12 cellular contexts compared by ENCODE assay signal in the genomic region with DNA sequence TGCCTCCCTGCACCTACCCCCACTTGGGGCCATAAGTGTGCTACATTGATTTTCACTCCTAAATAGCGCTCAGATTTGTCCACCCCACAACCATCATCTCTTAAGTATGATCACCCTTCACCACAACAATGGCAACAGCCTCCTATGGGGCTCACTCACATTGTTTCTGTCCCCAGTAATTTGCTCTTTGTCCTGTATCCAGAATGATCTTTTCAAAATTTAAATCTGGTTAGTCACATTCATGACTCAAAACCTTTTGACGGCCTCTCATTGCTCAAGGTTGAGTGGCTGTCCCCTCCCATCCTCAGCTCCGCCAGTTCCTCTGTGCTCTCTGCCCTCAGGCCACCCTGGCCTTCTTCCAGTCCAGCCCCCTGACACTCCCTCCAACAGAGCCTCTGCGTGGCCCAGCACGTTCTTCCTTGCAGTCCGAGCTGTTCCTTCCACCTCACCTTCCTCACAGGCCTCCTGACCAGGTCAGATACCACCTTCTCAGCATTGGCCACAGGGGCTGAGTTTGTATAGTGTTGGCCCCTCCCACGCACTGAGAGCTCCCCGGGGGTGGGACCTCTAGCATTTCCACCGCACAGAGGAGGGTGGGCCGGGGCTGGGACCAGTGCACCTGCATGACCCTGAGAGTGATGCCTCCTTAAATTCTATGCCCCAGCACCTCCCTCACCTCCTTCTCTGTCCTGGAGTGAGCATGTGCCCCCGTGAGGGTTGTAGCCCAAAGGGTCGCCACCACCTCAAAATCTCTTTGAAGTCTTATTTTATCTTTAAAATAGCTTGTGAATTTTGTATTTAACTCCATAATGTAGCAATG. TPM values are rescaled to one million over a fixed set of nuclear protein-coding genes. Genes with fewer than 3 reads are reported as not detected.
DNase-seq lines count a peak whose midpoint lies in the region; ATAC-seq and TF ChIP-seq lines count a peak whose summit lies in the region.
"Had no signal": no experiment of that assay in that cellular context is flagged by ENCODE, and none has a peak within 500 bp of the region (broad histone marks: within the 10 kb centered on the region; RNA-seq: fewer than 3 reads in every experiment).

No MANE protein-coding gene starts in this region.

- CTCF ChIA-PET in Caco-2 (lab: Charles Lee), result interaction anchor here (0.5 kb wide), 1 partner anchor 370 kb away, joined by 3 read pairs; no protein-coding TSS in a partner anchor

- H3K4me3 ChIP-seq in Caco-2 (ENCODE audit: low read depth, low read length), result no peak overlapping the region
- no peak overlapping the region for H3K4me3 ChIP-seq in MG63

- H3K27me3 ChIP-seq in Caco-2 (replicated peaks; ENCODE audit: control insufficient read depth, insufficient read depth, low read length) (no peaks in the 10 kb centered on the region), MG63 (no peaks in the 10 kb centered on the region)

- H3K9me3 ChIP-seq in Caco-2, result no peaks in the 10 kb centered on the region
- H3K9me3 ChIP-seq in MG63, result no peaks in the 10 kb centered on the region

- H3K4me3 Mint-ChIP-seq in Caco-2 (ENCODE audit: unreplicated experiment), result no peak overlapping the region
- peak overlapping the region; percentile 37 to 62 (median 46) for H3K4me3 Mint-ChIP-seq in nephron

- BruUV-seq in Caco-2 (replicated peaks; lab: Mats Ljungman, UMichigan), result no TSS peak

- H3K27me3 Mint-ChIP-seq in Caco-2 (ENCODE audit: insufficient read depth, unreplicated experiment), result no peaks in the 10 kb centered on the region
- peaks cover 41% of the 10 kb centered on the region for H3K27me3 Mint-ChIP-seq in nephron (ENCODE audit: low read depth)

- H3K36me3 ChIP-seq in Caco-2 (ENCODE audit: control insufficient read depth, insufficient read depth, low read length), result no peaks in the 10 kb centered on the region
- H3K36me3 ChIP-seq in MG63, result no peaks in the 10 kb centered on the region

- no peak for TF ChIP-seq CTCF in Caco-2 (IDR thresholded peaks at IDR 0.05; ENCODE audit: insufficient read depth in 1 of 2, low read depth in 1 of 2, low read length in 1 of 2, severe bottlenecking in 1 of 2, unreplicated experiment in 1 of 2)
- TF ChIP-seq CTCF in nephron (IDR thresholded peaks at IDR 0.05; ENCODE audit: unreplicated experiment in 3 of 3), result no peak
- TF ChIP-seq CTCF in GM13976 (IDR thresholded peaks at IDR 0.05; ENCODE audit: borderline replicate concordance, control extremely low read depth, extremely low read depth, insufficient read depth, missing control alignments), result no peak

- peak; percentile 22 to 59 for DNase-seq in Caco-2
- DNase-seq in MG63, result peak; percentile 65
- peak; percentile 74 for DNase-seq in dedifferentiated amniotic fluid mesenchymal stem cell (ENCODE audit: extremely low spot score)
- no peak for DNase-seq in GM13976 (ENCODE audit: low spot score)
- DNase-seq in NCI-H1694 treated with DMSO at 0.1 percent for 48 hours (lab: John Stamatoyannopoulos, UW), result no peak
- DNase-seq: activated T-cell treated with anti-CD3 and anti-CD28 coated beads, Interleukin-2, amount 50 U/mL, for 1 hour; effector CD4-positive, alpha-beta T cell; NCI-H2171 treated with DMSO at 0.1 percent for 48 hours had no signal

- H3K9me3 Mint-ChIP-seq in Caco-2 (ENCODE audit: unreplicated experiment) (no peaks in the 10 kb centered on the region), nephron (no peaks in the 10 kb centered on the region)

- H3K27ac Mint-ChIP-seq in Caco-2 (ENCODE audit: unreplicated experiment) (no peak overlapping the region), nephron (no peak overlapping the region)
- H3K27ac Mint-ChIP-seq: mesothelial cell of epicardium had no signal

- in situ Hi-C loops in GM13976 (cut with MboI; ENCODE audit: low sequenced_read_pairs, unreplicated experiment), result no loop called here

- H3K36me3 Mint-ChIP-seq in Caco-2 (ENCODE audit: insufficient read depth, unreplicated experiment) (no peaks in the 10 kb centered on the region), nephron (ENCODE audit: low read depth) (no peaks in the 10 kb centered on the region)
- H3K36me3 Mint-ChIP-seq: mesothelial cell of epicardium had no signal

- H3K4me1 Mint-ChIP-seq in Caco-2 (ENCODE audit: low read depth, unreplicated experiment) (peaks cover 7% of the 10 kb centered on the region), nephron (no peaks in the 10 kb centered on the region)

- intact Hi-C loops in Caco-2 (cut with micrococcal nuclease; ENCODE audit: unreplicated experiment), result loop anchor here (5.0 kb wide), 1 partner anchor 45 kb away; no protein-coding TSS in a partner anchor

- POLR2A ChIA-PET in Caco-2 (lab: Charles Lee), result no interaction called here

- H3K4me1 ChIP-seq in Caco-2, result 0 out of 2 replicates have a peak, but pooled peaks cover 2% of the 10 kb centered on the region

- no peak for ATAC-seq in HG02798 (IDR thresholded peaks at IDR 0.05; ENCODE audit: poor library complexity, unreplicated experiment)
- no peak for ATAC-seq in GM21529 (IDR thresholded peaks at IDR 0.05; ENCODE audit: unreplicated experiment)

RNA-seq across cellular contexts. Expression of a gene that starts 2.4 kb away (rescaled TPM):
- 0.14 and 0.18 TPM in 2 replicates for total RNA-seq in Caco-2 (2022)
- total RNA-seq in MG63 (2014; rRNA removed; shearing (Covaris generic); ENCODE audit: low replicate concordance), result 0.16 TPM in 1 of 2 replicates, not detected in the other

Comparison
In these comparisons a context has a peak if more than half of its experiments do, and no peak if none do; other contexts are left out.
1. DNase-seq: peak in Caco-2 (2 of 2), MG63 (single experiment) and dedifferentiated amniotic fluid mesenchymal stem cell (single experiment); none in GM13976 (single experiment) and NCI-H1694 treated with DMSO at 0.1 percent for 48 hours (single experiment).